Comparison of ENCODE assay signal across 9 cellular contexts in the genomic region with DNA sequence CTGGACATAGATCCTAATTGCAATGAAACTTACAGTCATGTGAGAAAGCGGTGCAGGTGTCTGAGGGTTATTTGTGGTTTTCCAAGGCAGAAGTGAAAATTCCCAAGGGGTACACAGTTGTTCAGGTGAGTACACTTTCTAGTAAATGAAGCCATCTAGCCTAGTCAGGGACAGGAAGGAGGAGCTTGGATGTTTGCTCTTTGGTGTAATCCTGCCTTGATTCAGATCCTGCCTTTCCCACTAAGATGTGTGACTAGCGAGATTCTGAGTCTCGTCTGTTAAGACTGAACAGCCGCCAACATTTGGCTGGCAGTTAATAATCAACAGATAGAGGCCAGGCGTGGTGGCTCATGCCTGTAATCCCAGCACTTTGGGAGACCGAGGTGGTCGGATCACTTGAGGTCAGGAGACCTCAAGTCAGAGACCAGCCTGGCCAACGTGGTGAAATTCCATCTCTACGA. TPM values are rescaled to one million over a fixed set of nuclear protein-coding genes. Genes with fewer than 3 reads are reported as not detected.
DNase-seq lines count a peak whose midpoint lies in the region; ATAC-seq and TF ChIP-seq lines count a peak whose summit lies in the region.
"Had no signal": no experiment of that assay in that cellular context is flagged by ENCODE, and none has a peak within 500 bp of the region (broad histone marks: within the 10 kb centered on the region; RNA-seq: fewer than 3 reads in every experiment).

No MANE protein-coding gene starts in this region.

- no peak overlapping the region for H3K27ac ChIP-seq in CD4-positive, CD25-positive, alpha-beta regulatory T cell (ENCODE audit: insufficient read depth, low read length, poor library complexity, severe bottlenecking)
- H3K27ac ChIP-seq in KMS-11 (no peak overlapping the region), duodenal mucosa (ENCODE audit: low read depth, low read length) (no peak overlapping the region), ascending aorta (no peak overlapping the region)
- peak overlapping the region; percentile 46 for H3K27ac ChIP-seq in naive thymus-derived CD4-positive, alpha-beta T cell (ENCODE audit: low read depth, low read length)
- H3K27ac ChIP-seq: sigmoid colon had no signal

- TF ChIP-seq CTCF in KMS-11 (conservative IDR thresholded peaks at IDR 0.05; ENCODE audit: low read depth, low read length), result no peak
- no peak for TF ChIP-seq CTCF in ascending aorta (IDR thresholded peaks at IDR 0.05)

- no peaks in the 10 kb centered on the region for H3K9me3 Mint-ChIP-seq in CD4-positive, CD25-positive, alpha-beta regulatory T cell
- no peaks in the 10 kb centered on the region for H3K9me3 Mint-ChIP-seq in naive thymus-derived CD4-positive, alpha-beta T cell

- peak overlapping the region; percentile 15 to 100 (median 88) for H3K4me3 Mint-ChIP-seq in CD4-positive, CD25-positive, alpha-beta regulatory T cell
- H3K4me3 Mint-ChIP-seq in naive thymus-derived CD4-positive, alpha-beta T cell, result peak overlapping the region in 9 of 10 donors; percentile 25 to 99 (median 98)

- H3K27me3 ChIP-seq in CD4-positive, CD25-positive, alpha-beta regulatory T cell (ENCODE audit: control insufficient read depth, insufficient read depth, low read length), result no peaks in the 10 kb centered on the region
- H3K27me3 ChIP-seq in KMS-11 (ENCODE audit: insufficient read depth, low read depth) (no peaks in the 10 kb centered on the region; the same call in 1 of the 2 replicates), duodenal mucosa (ENCODE audit: control insufficient read depth in 1 of 2, insufficient read depth in 2 of 2, low read length in 2 of 2) (no peaks in the 10 kb centered on the region), ascending aorta (no peaks in the 10 kb centered on the region)
- H3K27me3 ChIP-seq in naive thymus-derived CD4-positive, alpha-beta T cell (ENCODE audit: control insufficient read depth in 2 of 2, insufficient read depth in 2 of 2, low read length in 2 of 2), result no peaks in the 10 kb centered on the region
- H3K27me3 ChIP-seq: sigmoid colon had no signal

- peak overlapping the region in 1 of 3 donors; percentile 71 for H3K27ac Mint-ChIP-seq in CD4-positive, CD25-positive, alpha-beta regulatory T cell
- peak overlapping the region in 3 of 9 donors; percentile 16 to 46 (median 38) for H3K27ac Mint-ChIP-seq in naive thymus-derived CD4-positive, alpha-beta T cell

- no peak overlapping the region for H2AFZ ChIP-seq in KMS-11 (ENCODE audit: low read depth)

- peaks cover 56% of the 10 kb centered on the region for H3K79me2 ChIP-seq in KMS-11 (ENCODE audit: insufficient read depth, low read depth)

- POLR2A ChIA-PET in naive thymus-derived CD4-positive, alpha-beta T cell (lab: Charles Lee), result interaction anchor here (0.6 to 6.3 kb wide), 3 partner anchors 14 to 1238 kb away, joined by 4 to 135 read pairs (median 6); partner anchors contain the start of genes MBOAT7 and TSEN34

- peaks cover 60% of the 10 kb centered on the region for H3K36me3 ChIP-seq in CD4-positive, CD25-positive, alpha-beta regulatory T cell (ENCODE audit: control insufficient read depth, insufficient read depth, low read length)
- H3K36me3 ChIP-seq in KMS-11 (ENCODE audit: insufficient read depth) (peaks cover 35% of the 10 kb centered on the region; the same call in 1 of the 2 replicates), duodenal mucosa (ENCODE audit: control insufficient read depth in 1 of 2, insufficient read depth in 2 of 2, low read length in 2 of 2) (peaks cover 43 to 69% of the 10 kb centered on the region in 2 donors), ascending aorta (peaks cover 51 to 59% of the 10 kb centered on the region in 2 donors)
- peaks cover 18 to 65% (median 26%) of the 10 kb centered on the region in 3 experiments for H3K36me3 ChIP-seq in naive thymus-derived CD4-positive, alpha-beta T cell (ENCODE audit: control insufficient read depth in 2 of 3, insufficient read depth in 3 of 3, low read length in 3 of 3)

- DNase-seq in CD4-positive, CD25-positive, alpha-beta regulatory T cell, result no peak
- no peak for DNase-seq in naive thymus-derived CD4-positive, alpha-beta T cell
- DNase-seq in ascending aorta (ENCODE audit: low spot score in 2 of 2) (no peak), left ventricle myocardium superior (no peak)
- no peak for DNase-seq in effector CD4-positive, alpha-beta T cell
- DNase-seq: sigmoid colon had no signal

- peaks cover 66% of the 10 kb centered on the region for H3K4me1 ChIP-seq in CD4-positive, CD25-positive, alpha-beta regulatory T cell (ENCODE audit: control insufficient read depth, insufficient read depth, low read length, poor library complexity, severe bottlenecking)
- peaks cover 68% of the 10 kb centered on the region for H3K4me1 ChIP-seq in KMS-11 (ENCODE audit: low read depth, poor library complexity, severe bottlenecking)
- peaks cover 58 to 73% of the 10 kb centered on the region in 2 donors for H3K4me1 ChIP-seq in duodenal mucosa (ENCODE audit: control insufficient read depth in 1 of 2, insufficient read depth in 2 of 2, low read length in 2 of 2)
- H3K4me1 ChIP-seq in naive thymus-derived CD4-positive, alpha-beta T cell (ENCODE audit: control insufficient read depth in 2 of 2, insufficient read depth in 2 of 2, low read length in 2 of 2), result peaks cover 45 to 53% of the 10 kb centered on the region in 2 donors
- H3K4me1 ChIP-seq in ascending aorta, result peaks cover 6 to 23% of the 10 kb centered on the region in 2 donors

- H3K4me3 ChIP-seq in CD4-positive, CD25-positive, alpha-beta regulatory T cell (ENCODE audit: low read depth, low read length), result no peak overlapping the region
- H3K4me3 ChIP-seq in KMS-11 (IDR thresholded peaks at IDR 0.05; ENCODE audit: insufficient read depth, low read depth, low read length), result no peak overlapping the region
- peak overlapping the region; percentile 78 to 95 for H3K4me3 ChIP-seq in duodenal mucosa (ENCODE audit: low read depth in 1 of 2, low read length in 2 of 2)
- H3K4me3 ChIP-seq in naive thymus-derived CD4-positive, alpha-beta T cell (ENCODE audit: low read length), result no peak overlapping the region
- H3K4me3 ChIP-seq in ascending aorta, result no peak overlapping the region

- CTCF ChIA-PET in naive thymus-derived CD4-positive, alpha-beta T cell (lab: Charles Lee), result no interaction called here

- ATAC-seq in CD4-positive, CD25-positive, alpha-beta regulatory T cell (ENCODE audit: low read depth in 2 of 2), result no peak
- ATAC-seq in naive thymus-derived CD4-positive, alpha-beta T cell, result no peak
- no peak for ATAC-seq in left ventricle myocardium superior
- no peak for ATAC-seq in HG02840 (IDR thresholded peaks at IDR 0.05; ENCODE audit: low FRiP score, unreplicated experiment)

- H3K9ac ChIP-seq in KMS-11 (no peak overlapping the region), duodenal mucosa (ENCODE audit: low read depth in 1 of 2, low read length in 2 of 2) (peak overlapping the region in 1 of 2 donors; percentile 85)

- H3K4me1 Mint-ChIP-seq in CD4-positive, CD25-positive, alpha-beta regulatory T cell, result peaks cover 7 to 80% (median 49%) of the 10 kb centered on the region in 4 donors
- H3K4me1 Mint-ChIP-seq in naive thymus-derived CD4-positive, alpha-beta T cell, result peaks cover 30 to 86% (median 78%) of the 10 kb centered on the region in 7 donors

- H3K4me2 ChIP-seq in KMS-11, result peak overlapping the region; percentile 81; the same call in 1 of the 2 replicates

- H4K20me1 ChIP-seq in KMS-11 (ENCODE audit: insufficient read depth), result peaks cover 53% of the 10 kb centered on the region

- H3K9me3 ChIP-seq in CD4-positive, CD25-positive, alpha-beta regulatory T cell (ENCODE audit: control insufficient read depth in 2 of 2, low read length in 2 of 2), result no peaks in the 10 kb centered on the region
- no peaks in the 10 kb centered on the region for H3K9me3 ChIP-seq in duodenal mucosa (ENCODE audit: control insufficient read depth in 1 of 2, low read length in 2 of 2)
- no peaks in the 10 kb centered on the region for H3K9me3 ChIP-seq in naive thymus-derived CD4-positive, alpha-beta T cell (ENCODE audit: control insufficient read depth in 2 of 3, low read length in 3 of 3)
- H3K9me3 ChIP-seq in ascending aorta, result no peaks in the 10 kb centered on the region
- H3K9me3 ChIP-seq: sigmoid colon had no signal

- peaks cover 38% of the 10 kb centered on the region for H3K36me3 Mint-ChIP-seq in CD4-positive, CD25-positive, alpha-beta regulatory T cell
- peaks cover 4 to 52% (median 26%) of the 10 kb centered on the region in 5 donors for H3K36me3 Mint-ChIP-seq in naive thymus-derived CD4-positive, alpha-beta T cell

- no peaks in the 10 kb centered on the region for H3K27me3 Mint-ChIP-seq in CD4-positive, CD25-positive, alpha-beta regulatory T cell
- peaks cover 0 to 4% (median 0%) of the 10 kb centered on the region in 5 donors for H3K27me3 Mint-ChIP-seq in naive thymus-derived CD4-positive, alpha-beta T cell

- intact Hi-C loops in naive thymus-derived CD4-positive, alpha-beta T cell (cut with micrococcal nuclease), result no loop called here
- intact Hi-C loops in ascending aorta (cut with DNase I) (loop anchor here (5.0 kb wide), 2 partner anchors 326 to 914 kb away; partner anchors contain the start of gene PPP1R12C), left ventricle myocardium superior (cut with micrococcal nuclease) (no loop called here)

RNA-seq across cellular contexts. Expression of gene RPS9, which starts 2.5 kb away (rescaled TPM):
- 1,161 TPM for total RNA-seq in CD4-positive, CD25-positive, alpha-beta regulatory T cell
- polyA plus RNA-seq in CD4-positive, CD25-positive, alpha-beta regulatory T cell, result 1,000 to 10,000 TPM in 2 of 4 donors, 100 to 1,000 TPM in 2; 756 to 1,075 (median 892) TPM
- total RNA-seq in naive thymus-derived CD4-positive, alpha-beta T cell, result 1,000 to 10,000 TPM; 1,217 to 2,149 (median 1,306) TPM
- 1,000 to 10,000 TPM; 1,192 to 1,308 TPM for polyA plus RNA-seq in naive thymus-derived CD4-positive, alpha-beta T cell
- total RNA-seq in ascending aorta (2,061 TPM), left ventricle myocardium superior (601 TPM)

RNA-seq across cellular contexts. Expression of gene TSEN34, which starts 12.1 kb away (rescaled TPM):
- 10.1 TPM for total RNA-seq in CD4-positive, CD25-positive, alpha-beta regulatory T cell
- polyA plus RNA-seq in CD4-positive, CD25-positive, alpha-beta regulatory T cell, result 10 to 100 TPM; 36.6 to 55.5 (median 49.7) TPM
- 10 to 100 TPM in 4 of 5 experiments, 1 to 10 TPM in 1; 9.5 to 24.2 (median 17.8) TPM for total RNA-seq in naive thymus-derived CD4-positive, alpha-beta T cell
- 10 to 100 TPM; 29.5 to 48.7 TPM for polyA plus RNA-seq in naive thymus-derived CD4-positive, alpha-beta T cell
- total RNA-seq in ascending aorta (54.9 TPM), left ventricle myocardium superior (18.5 TPM)

RNA-seq across cellular contexts. Expression of gene MBOAT7, which starts 13.8 kb away (rescaled TPM):
- 25.8 TPM for total RNA-seq in CD4-positive, CD25-positive, alpha-beta regulatory T cell
- polyA plus RNA-seq in CD4-positive, CD25-positive, alpha-beta regulatory T cell, result 10 to 100 TPM; 10.8 to 17.2 (median 15.0) TPM
- 10 to 100 TPM; 25.8 to 79.4 (median 43.0) TPM for total RNA-seq in naive thymus-derived CD4-positive, alpha-beta T cell
- polyA plus RNA-seq in naive thymus-derived CD4-positive, alpha-beta T cell, result 10 to 100 TPM; 11.3 to 18.9 TPM
- total RNA-seq in ascending aorta, result 56.1 TPM
- 14.8 TPM for total RNA-seq in left ventricle myocardium superior

RNA-seq across cellular contexts. Expression of gene LILRB3, which starts 19.6 kb away (rescaled TPM):
- total RNA-seq in CD4-positive, CD25-positive, alpha-beta regulatory T cell, result 4.1 TPM
- polyA plus RNA-seq in CD4-positive, CD25-positive, alpha-beta regulatory T cell, result under 1 TPM in 3 of 4 donors, not detected in 1; 0.07 to 0.65 (median 0.17) TPM
- total RNA-seq in naive thymus-derived CD4-positive, alpha-beta T cell, result 10 to 100 TPM in 1 of 5 experiments, 1 to 10 TPM in 4; 1.9 to 76.4 (median 2.1) TPM
- under 1 TPM in 1 of 2 donors, not detected in 1; 0.40 TPM for polyA plus RNA-seq in naive thymus-derived CD4-positive, alpha-beta T cell
- total RNA-seq in ascending aorta (38.2 TPM), left ventricle myocardium superior (4.3 TPM)

RNA-seq across cellular contexts. Expression of gene TMC4, which starts 30.2 kb away (rescaled TPM):
- total RNA-seq in CD4-positive, CD25-positive, alpha-beta regulatory T cell, result 1.1 TPM
- polyA plus RNA-seq in CD4-positive, CD25-positive, alpha-beta regulatory T cell, result under 1 TPM in 3 of 4 donors, not detected in 1; 0.42 to 0.60 (median 0.49) TPM
- 1 to 10 TPM in 3 of 5 experiments, not detected in 2; 1.0 to 5.9 (median 1.2) TPM for total RNA-seq in naive thymus-derived CD4-positive, alpha-beta T cell
- polyA plus RNA-seq in naive thymus-derived CD4-positive, alpha-beta T cell, result under 1 TPM in 1 of 2 donors, not detected in 1; 0.20 TPM
- total RNA-seq in ascending aorta, result 7.1 TPM
- total RNA-seq in left ventricle myocardium superior, result 1.7 TPM

Comparison
In these comparisons a context has a peak if more than half of its experiments do, and no peak if none do; other contexts are left out.
1. H3K4me3 ChIP-seq: peak in duodenal mucosa (2 of 2); none in CD4-positive, CD25-positive, alpha-beta regulatory T cell (single experiment), KMS-11 (single experiment), naive thymus-derived CD4-positive, alpha-beta T cell (single experiment) and ascending aorta (0 of 2).